ENCODE assay signal across 9 cellular contexts in genomic region chr16:13390093-13390985, GRCh38.
DNase-seq lines count a peak whose midpoint lies in the region; ATAC-seq and TF ChIP-seq lines count a peak whose summit lies in the region.
"Had no signal": no experiment of that assay in that cellular context is flagged by ENCODE, and none has a peak within 500 bp of the region (broad histone marks: within the 10 kb centered on the region; RNA-seq: fewer than 3 reads in every experiment).

No MANE protein-coding gene starts in this region.

- TF ChIP-seq POLR2A in thyroid gland (IDR thresholded peaks at IDR 0.05): no peak

- H3K4me3 Mint-ChIP-seq in stimulated activated naive CD8-positive, alpha-beta T cell treated with anti-CD3 and anti-CD28 coated beads, Interleukin-15, Interleukin-2, amounts not matched to agents 100 ng/mL and 50 ng/mL, for 24 hours: no peak overlapping the region
- no peak overlapping the region for H3K4me3 Mint-ChIP-seq in activated CD4-positive, alpha-beta T cell treated with anti-CD3 and anti-CD28 coated beads, Interleukin-2, amount 10 ng/mL, durations not matched to agents 24 days and 14 days

- peaks cover 9% of the 10 kb centered on the region for H3K4me1 Mint-ChIP-seq in stimulated activated naive CD8-positive, alpha-beta T cell treated with anti-CD3 and anti-CD28 coated beads, Interleukin-15, Interleukin-2, amounts not matched to agents 100 ng/mL and 50 ng/mL, for 24 hours (ENCODE audit: low read depth)
- no peaks in the 10 kb centered on the region for H3K4me1 Mint-ChIP-seq in activated CD4-positive, alpha-beta T cell treated with anti-CD3 and anti-CD28 coated beads, Interleukin-2, amount 10 ng/mL, durations not matched to agents 24 days and 14 days

- TF ChIP-seq CTCF in thyroid gland (IDR thresholded peaks at IDR 0.05): no peak

- no peaks in the 10 kb centered on the region for H3K27me3 ChIP-seq in thyroid gland
- H3K27me3 ChIP-seq: ascending aorta had no signal

- no peaks in the 10 kb centered on the region for H3K9me3 ChIP-seq in thyroid gland

- H3K36me3 Mint-ChIP-seq in stimulated activated naive CD8-positive, alpha-beta T cell treated with anti-CD3 and anti-CD28 coated beads, Interleukin-15, Interleukin-2, amounts not matched to agents 100 ng/mL and 50 ng/mL, for 24 hours (ENCODE audit: low read depth): no peaks in the 10 kb centered on the region
- H3K36me3 Mint-ChIP-seq in activated CD4-positive, alpha-beta T cell treated with anti-CD3 and anti-CD28 coated beads, Interleukin-2, amount 10 ng/mL, durations not matched to agents 24 days and 14 days (ENCODE audit: low read depth): no peaks in the 10 kb centered on the region

- WGBS in thyroid gland, 2 donors: 33 to 46% methylated on average over 7 of the region's 7 CpGs

- H3K27me3 Mint-ChIP-seq in stimulated activated naive CD8-positive, alpha-beta T cell treated with anti-CD3 and anti-CD28 coated beads, Interleukin-15, Interleukin-2, amounts not matched to agents 100 ng/mL and 50 ng/mL, for 24 hours: no peaks in the 10 kb centered on the region
- H3K27me3 Mint-ChIP-seq in activated CD4-positive, alpha-beta T cell treated with anti-CD3 and anti-CD28 coated beads, Interleukin-2, amount 10 ng/mL, durations not matched to agents 24 days and 14 days: no peaks in the 10 kb centered on the region

- H3K36me3 ChIP-seq in thyroid gland: no peaks in the 10 kb centered on the region
- H3K36me3 ChIP-seq: ascending aorta had no signal

- H3K27ac Mint-ChIP-seq in stimulated activated naive CD8-positive, alpha-beta T cell treated with anti-CD3 and anti-CD28 coated beads, Interleukin-15, Interleukin-2, amounts not matched to agents 100 ng/mL and 50 ng/mL, for 24 hours: peak overlapping the region; percentile 28
- H3K27ac Mint-ChIP-seq in activated CD4-positive, alpha-beta T cell treated with anti-CD3 and anti-CD28 coated beads, Interleukin-2, amount 10 ng/mL, durations not matched to agents 24 days and 14 days: no peak overlapping the region

- peaks cover 29% of the 10 kb centered on the region for H3K9me3 Mint-ChIP-seq in stimulated activated naive CD8-positive, alpha-beta T cell treated with anti-CD3 and anti-CD28 coated beads, Interleukin-15, Interleukin-2, amounts not matched to agents 100 ng/mL and 50 ng/mL, for 24 hours
- peaks cover 3% of the 10 kb centered on the region for H3K9me3 Mint-ChIP-seq in activated CD4-positive, alpha-beta T cell treated with anti-CD3 and anti-CD28 coated beads, Interleukin-2, amount 10 ng/mL, durations not matched to agents 24 days and 14 days

- no peak for ATAC-seq in stimulated activated naive CD8-positive, alpha-beta T cell treated with anti-CD3 and anti-CD28 coated beads, Interleukin-15, Interleukin-2, amounts not matched to agents 100 U/mL and 50 U/mL, for 24 hours
- peak; percentile 65 for ATAC-seq in HG02938 (IDR thresholded peaks at IDR 0.05; ENCODE audit: unreplicated experiment)

- DNase-seq in stimulated activated naive CD8-positive, alpha-beta T cell treated with anti-CD3 and anti-CD28 coated beads, Interleukin-15, Interleukin-2, amounts not matched to agents 100 U/mL and 50 U/mL, for 24 hours: no peak
- peak; percentile 77 for DNase-seq in NCI-H2171 treated with DMSO at 0.1 percent for 48 hours (lab: John Stamatoyannopoulos, UW)
- peak; percentile 22 to 32 for DNase-seq in thyroid gland
- no peak for DNase-seq in activated CD4-positive, alpha-beta T cell treated with anti-CD3 and anti-CD28 coated beads, Interleukin-2, amount 10 ng/mL, durations not matched to agents 24 days and 14 days
- DNase-seq in stimulated activated CD4-positive, alpha-beta T cell treated with anti-CD3 and anti-CD28 coated beads, Interleukin-12 subunit alpha, Interleukin-12 subunit beta, amount 100 ng/mL, for 4 hours: no peak
- no peak for DNase-seq in activated naive CD4-positive, alpha-beta T cell (lab: John Stamatoyannopoulos, UW)

- peak overlapping the region; percentile 53 to 75 (median 54) for H3K27ac ChIP-seq in thyroid gland
- H3K27ac ChIP-seq: ascending aorta had no signal

- intact Hi-C loops in thyroid gland (cut with DNase I): no loop called here
- intact Hi-C loops in activated CD4-positive, alpha-beta T cell treated with anti-CD3 and anti-CD28 coated beads, Interleukin-2, amount 10 ng/mL, durations not matched to agents 24 days and 14 days (cut with micrococcal nuclease): no loop called here

- no peak overlapping the region for H3K4me3 ChIP-seq in thyroid gland (replicated peaks in 1 of 3)
- H3K4me3 ChIP-seq: ascending aorta had no signal

- H3K4me1 ChIP-seq in thyroid gland: peaks cover 10 to 22% of the 10 kb centered on the region in 2 donors
- H3K4me1 ChIP-seq: ascending aorta had no signal

Comparison
In these comparisons a context has a peak if more than half of its experiments do, and no peak if none do; other contexts are left out.
1. DNase-seq: peak in NCI-H2171 treated with DMSO at 0.1 percent for 48 hours (single experiment) and thyroid gland (2 of 2); none in stimulated activated naive CD8-positive, alpha-beta T cell treated with anti-CD3 and anti-CD28 coated beads, Interleukin-15, Interleukin-2, amounts not matched to agents 100 U/mL and 50 U/mL, for 24 hours (single experiment), activated CD4-positive, alpha-beta T cell treated with anti-CD3 and anti-CD28 coated beads, Interleukin-2, amount 10 ng/mL, durations not matched to agents 24 days and 14 days (single experiment), stimulated activated CD4-positive, alpha-beta T cell treated with anti-CD3 and anti-CD28 coated beads, Interleukin-12 subunit alpha, Interleukin-12 subunit beta, amount 100 ng/mL, for 4 hours (single experiment) and activated naive CD4-positive, alpha-beta T cell (0 of 4).